8 cellular contexts compared by ENCODE assay signal in genomic region chr10:89644967-89645741, GRCh38. TPM values are rescaled to one million over a fixed set of nuclear protein-coding genes. Genes with fewer than 3 reads are reported as not detected.
DNase-seq lines count a peak whose midpoint lies in the region; ATAC-seq, FAIRE-seq and TF ChIP-seq lines count a peak whose summit lies in the region.

TSS of gene PANK1 (minus strand) at chr10:89645242. CDS start at chr10:89644891, 351 bp downstream.

- no peaks in the 10 kb centered on the region for H3K9me3 ChIP-seq in CD8-positive, alpha-beta T cell (ENCODE audit: low read length)
- no peaks in the 10 kb centered on the region for H3K9me3 ChIP-seq in H1 (ENCODE audit: insufficient read depth in 2 of 2, low read depth in 1 of 2, low read length in 1 of 2)

- peaks cover 3% of the 10 kb centered on the region; the same call in 1 of the 2 replicates for H3K79me1 ChIP-seq in H1 (ENCODE audit: low read depth, low read length)
- peaks cover 2% of the 10 kb centered on the region for H3K79me1 ChIP-seq in mesendoderm (ENCODE audit: low read length)

- peak; percentile 36 for ATAC-seq in CD8-positive, alpha-beta T cell
- ATAC-seq in GM19395 (IDR thresholded peaks at IDR 0.05; ENCODE audit: unreplicated experiment) (peak; percentile 48), HG03520 (IDR thresholded peaks at IDR 0.05; ENCODE audit: unreplicated experiment) (peak; percentile 37)

- intact Hi-C loops in CD8-positive, alpha-beta T cell (cut with DNase I, micrococcal nuclease), result loop anchor here (1.0 to 5.0 kb wide), 3 partner anchors 56 to 388 kb away; partner anchors contain the start of gene KIF20B (in 2 of the 2)

- TF ChIP-seq EP300 in H1 (IDR thresholded peaks at IDR 0.05; ENCODE audit: borderline replicate concordance in 1 of 2, low read depth in 2 of 2, low read length in 2 of 2), result no peak

- H3K4me1 Mint-ChIP-seq in CD8-positive, alpha-beta T cell (ENCODE audit: low read depth), result peaks cover 8% of the 10 kb centered on the region

- H3K27me3 Mint-ChIP-seq in CD8-positive, alpha-beta T cell (ENCODE audit: low read depth), result peaks cover 13% of the 10 kb centered on the region

- H2BK5ac ChIP-seq in H1 (ENCODE audit: low read depth, low read length), result peak within 1 kb of the TSS; percentile 95
- H2BK5ac ChIP-seq in mesendoderm (ENCODE audit: low read length), result peak within 1 kb of the TSS; percentile 17

- POLR2A ChIA-PET in CD8-positive, alpha-beta T cell (lab: Charles Lee), result no interaction called here
- POLR2A ChIA-PET in H1 (lab: Charles Lee; ENCODE audit: partially characterized antibody), result interaction anchor here (0.6 to 5.7 kb wide), 15 partner anchors 11 to 653 kb away, joined by 3 to 79 read pairs (median 6); partner anchors contain the start of gene KIF20B

- peaks cover 21 to 43% of the 10 kb centered on the region in 2 experiments for H3K79me2 ChIP-seq in H1 (ENCODE audit: control insufficient read depth in 1 of 2, insufficient read depth in 2 of 2, low read length in 2 of 2)
- peaks cover 23% of the 10 kb centered on the region for H3K79me2 ChIP-seq in mesendoderm (ENCODE audit: control insufficient read depth, insufficient read depth, low read length)

- H3K4ac ChIP-seq in H1 (replicated peaks; ENCODE audit: insufficient read length, low read depth, low read length) (peak within 1 kb of the TSS; percentile 87), mesendoderm (ENCODE audit: low read depth, low read length) (peak within 1 kb of the TSS; percentile 89)

- peak in 1 of 2 experiments; percentile 52; a peak in 2 of 3 replicates for TF ChIP-seq POLR2A in H1 (IDR thresholded peaks at IDR 0.05; ENCODE audit: control extremely low read depth in 1 of 2, low read depth in 2 of 2, low read length in 2 of 2)

- H3K4me3 ChIP-seq in CD8-positive, alpha-beta T cell (ENCODE audit: low read depth, low read length), result peak within 1 kb of the TSS; percentile 45
- H3K4me3 ChIP-seq in H1 (ENCODE audit: extremely low read depth in 1 of 4, insufficient read depth in 2 of 4, low read depth in 3 of 4, low read length in 4 of 4) (peak within 1 kb of the TSS; percentile 84 to 93 (median 90)), mesendoderm (ENCODE audit: low read length) (peak within 1 kb of the TSS; percentile 60)

- H3K4me3 Mint-ChIP-seq in CD8-positive, alpha-beta T cell, result no peak within 1 kb of the TSS

- no peaks in the 10 kb centered on the region for H3K9me3 Mint-ChIP-seq in CD8-positive, alpha-beta T cell

- 4% methylated on average over 36 of the region's 56 CpGs; no CpG with 5 or more reads in 1 of the 2 experiments for WGBS in H1 (ENCODE audit: extremely low coverage in 1 of 2, insufficient coverage in 1 of 2, insufficient read length in 1 of 2, insufficient replicate concordance in 2 of 2, low coverage in 1 of 2, low lambda C conversion rate in 2 of 2, missing lambda C conversion rate in 1 of 2), 2 experiments
- WGBS in mesendoderm (ENCODE audit: extremely low coverage, insufficient coverage, low lambda C conversion rate), result no CpG with 5 or more reads among the region's 56 CpGs

- peaks cover 2% of the 10 kb centered on the region for H3K36me3 Mint-ChIP-seq in CD8-positive, alpha-beta T cell

- no peak within 1 kb of the TSS for H3K14ac ChIP-seq in H1 (ENCODE audit: insufficient read length)

- H3K56ac ChIP-seq in H1 (replicated peaks; ENCODE audit: insufficient read length, low read depth, low read length) (peak within 1 kb of the TSS; percentile 90), mesendoderm (ENCODE audit: low read length) (peak within 1 kb of the TSS; percentile 96)

- peaks cover 0 to 6% of the 10 kb centered on the region in 2 experiments for H4K20me1 ChIP-seq in H1 (replicated peaks in 1 of 2; ENCODE audit: control insufficient read depth in 1 of 2, insufficient read depth in 2 of 2, low read length in 2 of 2)

- peak; percentile 39 to 68 (median 49) for DNase-seq in CD8-positive, alpha-beta T cell
- peak; percentile 53 for DNase-seq in NCI-H82 treated with DMSO at 0.1 percent for 48 hours (lab: John Stamatoyannopoulos, UW; ENCODE audit: unreplicated experiment)
- DNase-seq in activated CD8-positive, alpha-beta memory T cell treated with anti-CD3 and anti-CD28 coated beads for 48 hours (ENCODE audit: low read depth in 2 of 3, low spot score in 2 of 3), result peak; percentile 49 to 63 (median 57)
- DNase-seq in H1 (ENCODE audit: low read depth in 1 of 2, low spot score in 2 of 2), result peak in 1 of 2 experiments; percentile 88
- peak; percentile 90 for DNase-seq in mesendoderm
- DNase-seq in stimulated activated CD8-positive, alpha-beta memory T cell treated with anti-CD3 and anti-CD28 coated beads, Interleukin-15, amount 100 ng/mL, for 1 hour (ENCODE audit: low read depth), result peak; percentile 35

- no peaks in the 10 kb centered on the region for H3K27me3 ChIP-seq in CD8-positive, alpha-beta T cell (ENCODE audit: insufficient read depth, low read length)
- H3K27me3 ChIP-seq in H1 (replicated peaks in 1 of 4; ENCODE audit: control insufficient read depth in 3 of 4, extremely low read depth in 1 of 4, insufficient read depth in 3 of 4, low read length in 3 of 4) (no peaks in the 10 kb centered on the region), mesendoderm (ENCODE audit: insufficient read depth, low read length, poor library complexity) (no peaks in the 10 kb centered on the region)

- H3K4me2 ChIP-seq in H1 (ENCODE audit: insufficient read depth in 1 of 2, low read depth in 2 of 2, low read length in 2 of 2), result peak within 1 kb of the TSS; percentile 87 to 91
- peak within 1 kb of the TSS; percentile 81 for H3K4me2 ChIP-seq in mesendoderm (ENCODE audit: low read length)

- H4K8ac ChIP-seq in H1 (ENCODE audit: extremely low read depth, insufficient read depth, low read length) (peak within 1 kb of the TSS; percentile 74), mesendoderm (ENCODE audit: low read depth, low read length) (no peak within 1 kb of the TSS)

- no peak for FAIRE-seq in H1 (lab: Jason Lieb, UNC)

- H4K91ac ChIP-seq in H1 (replicated peaks; ENCODE audit: insufficient read length, low read length), result peak within 1 kb of the TSS; percentile 92

- H4K5ac ChIP-seq in H1 (ENCODE audit: insufficient read length, low read depth, low read length) (peak within 1 kb of the TSS; percentile 88), mesendoderm (ENCODE audit: low read length) (peak within 1 kb of the TSS; percentile 26)

- H2BK20ac ChIP-seq in H1 (ENCODE audit: low read length), result peak within 1 kb of the TSS; percentile 57; the same call in 1 of the 2 replicates

- peak within 1 kb of the TSS; percentile 85 for H2BK12ac ChIP-seq in H1 (ENCODE audit: low read depth, low read length)

- TF ChIP-seq RAD21 in H1 (IDR thresholded peaks at IDR 0.05 in 1 of 2, conservative IDR thresholded peaks at IDR 0.05 in 1 of 2; ENCODE audit: low read depth in 2 of 2, low read length in 2 of 2), result no peak

- H2AFZ ChIP-seq in H1 (ENCODE audit: low read length), result peak within 1 kb of the TSS; percentile 79

- H3K36me3 ChIP-seq in CD8-positive, alpha-beta T cell (ENCODE audit: insufficient read depth, low read length), result no peaks in the 10 kb centered on the region
- H3K36me3 ChIP-seq in H1 (ENCODE audit: control insufficient read depth in 2 of 4, insufficient read depth in 4 of 4, low read length in 3 of 4) (no peaks in the 10 kb centered on the region), mesendoderm (ENCODE audit: control insufficient read depth, insufficient read depth, low read length) (no peaks in the 10 kb centered on the region)

- no peak within 1 kb of the TSS for H3K27ac ChIP-seq in CD8-positive, alpha-beta T cell (ENCODE audit: low read depth, low read length)
- H3K27ac ChIP-seq in H1 (ENCODE audit: low read depth, low read length) (peak within 1 kb of the TSS; percentile 89), mesendoderm (ENCODE audit: low read depth, low read length) (peak within 1 kb of the TSS; percentile 74)

- peak within 1 kb of the TSS; percentile 35 for H3K27ac Mint-ChIP-seq in CD8-positive, alpha-beta T cell

- H2AK5ac ChIP-seq in H1 (ENCODE audit: low read depth, low read length) (0 out of 2 replicates have a peak within 1 kb of the TSS, but pooled peaks have one; percentile 66), mesendoderm (ENCODE audit: low read length) (no peak within 1 kb of the TSS)

- peak within 1 kb of the TSS; percentile 39 for H2BK120ac ChIP-seq in H1 (replicated peaks; ENCODE audit: low read depth, low read length)
- H2BK120ac ChIP-seq in mesendoderm (ENCODE audit: low read depth, low read length), result peak within 1 kb of the TSS; percentile 5

- peaks cover 5% of the 10 kb centered on the region; the same call in 1 of the 2 replicates for H3K23me2 ChIP-seq in H1 (ENCODE audit: low read depth, low read length)

- H3K9ac ChIP-seq in H1 (replicated peaks in 1 of 4; ENCODE audit: extremely low read depth in 1 of 4, low read depth in 3 of 4, low read length in 3 of 4) (peak within 1 kb of the TSS; percentile 85 to 97 (median 87)), mesendoderm (ENCODE audit: low read length) (peak within 1 kb of the TSS; percentile 88)

- TF ChIP-seq CTCF in CD8-positive, alpha-beta T cell (IDR thresholded peaks at IDR 0.05), result no peak
- no peak for TF ChIP-seq CTCF in H1 (IDR thresholded peaks at IDR 0.05; ENCODE audit: control extremely low read depth in 1 of 3, insufficient read depth in 1 of 3, low read depth in 1 of 3, low read length in 3 of 3)

- no peak within 1 kb of the TSS for H3K23ac ChIP-seq in H1 (ENCODE audit: insufficient read length)
- H3K23ac ChIP-seq in mesendoderm (ENCODE audit: low read length), result peak within 1 kb of the TSS; percentile 75

- peak within 1 kb of the TSS; percentile 71 for H3K18ac ChIP-seq in H1 (ENCODE audit: extremely low read depth, low read length)
- H3K18ac ChIP-seq in mesendoderm (ENCODE audit: low read length), result peak within 1 kb of the TSS; percentile 96

- CTCF ChIA-PET in CD8-positive, alpha-beta T cell (lab: Charles Lee), result no interaction called here
- CTCF ChIA-PET in H1 (lab: Charles Lee; ENCODE audit: partially characterized antibody), result no interaction called here

- H2BK15ac ChIP-seq in H1 (ENCODE audit: low read length) (0 out of 2 replicates have a peak within 1 kb of the TSS, but pooled peaks have one; percentile 33), mesendoderm (replicated peaks; ENCODE audit: low read depth) (no peak within 1 kb of the TSS)

- peaks cover 9% of the 10 kb centered on the region for H3K4me1 ChIP-seq in CD8-positive, alpha-beta T cell (ENCODE audit: insufficient read depth, low read length)
- peaks cover 2 to 13% (median 10%) of the 10 kb centered on the region in 4 experiments; a peak in 6 of 7 replicates for H3K4me1 ChIP-seq in H1 (replicated peaks in 1 of 4; ENCODE audit: control insufficient read depth in 3 of 4, insufficient read depth in 4 of 4, low read length in 3 of 4)
- no peaks in the 10 kb centered on the region for H3K4me1 ChIP-seq in mesendoderm (ENCODE audit: control insufficient read depth, low read depth, low read length)

RNA-seq across cellular contexts. Expression of gene PANK1, which starts in this region (rescaled TPM):
- total RNA-seq in CD8-positive, alpha-beta T cell, result under 1 TPM; 0.08 to 0.28 TPM
- total RNA-seq in H1 (2021; fragmentation: NEBNext Ultra II Directional; extraction: Animal tissue kit (Norgen Biotek cat#: 25700)), result 39.1 and 40.4 TPM in 2 replicates
- 11.3 and 18.5 TPM in 2 replicates for polyA plus RNA-seq in H1 (2011; rRNA removed)
- 18.1 TPM for polyA plus RNA-seq in H1 (2011; cell fraction: cytosol; rRNA removed)
- 12.0 TPM for polyA plus RNA-seq in H1 (2011; cell fraction: nucleus; rRNA removed)
- polyA plus RNA-seq in H1 (2012, experiment 1 of 2), result 24.6 to 36.4 TPM (median 26.5 TPM) in 4 replicates
- 5.1 TPM for polyA plus RNA-seq in H1 (2012, experiment 2 of 2)
- polyA plus RNA-seq in H1 (2013, experiment 1 of 2), result 22.6 TPM
- 22.8 TPM for polyA plus RNA-seq in H1 (2013, experiment 2 of 2)
- polyA minus RNA-seq in H1 (2011; rRNA and poly(A)+ RNA removed), result 51.7 and 58.1 TPM in 2 replicates
- polyA minus RNA-seq in H1 (2011; cell fraction: cytosol; rRNA and poly(A)+ RNA removed), result 15.3 TPM
- 33.0 TPM for polyA minus RNA-seq in H1 (2011; cell fraction: nucleus; rRNA and poly(A)+ RNA removed)
- polyA plus RNA-seq in mesendoderm (2013, experiment 1 of 2), result 25.4 TPM
- polyA plus RNA-seq in mesendoderm (2013, experiment 2 of 2), result 26.4 TPM

Comparison
In these comparisons a context has a peak if more than half of its experiments do, and no peak if none do; other contexts are left out.
1. RNA of gene PANK1 (total RNA-seq): 39.1 to 40.4 TPM in H1; 0.08 to 0.28 TPM in CD8-positive, alpha-beta T cell; every median in the first group is over 10 times any median in the second.
2. Peak in DNase-seq, ATAC-seq and H3K4me3 ChIP-seq in CD8-positive, alpha-beta T cell; RNA of the gene not detected or under 1 TPM.
3. Peak in every context shown above with its lines, with median percentiles within 50 percentile points of each other: ATAC-seq and H3K4me3 ChIP-seq.